In the genomic region with DNA sequence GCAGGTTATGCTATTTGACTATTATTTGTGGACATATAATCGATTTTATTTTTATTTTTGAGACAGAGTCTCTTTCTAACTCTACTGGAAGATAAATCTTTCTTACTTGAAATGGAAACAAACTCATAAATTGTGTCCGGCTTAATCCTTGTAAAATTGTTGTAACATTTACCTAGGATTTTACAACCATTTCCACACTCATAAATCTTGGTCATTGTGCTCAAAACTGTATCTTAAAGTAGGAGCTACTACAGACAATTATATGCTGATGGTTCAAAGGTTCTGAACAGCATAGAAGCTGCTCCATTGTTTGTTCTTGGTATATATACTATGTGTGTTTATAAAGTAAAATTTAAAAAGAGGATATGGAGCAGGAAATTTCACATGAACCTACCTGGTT, we compare ENCODE assay signal across 21 cellular contexts.
"Had no signal": no experiment of that assay in that cellular context is flagged by ENCODE, and none has a peak within 500 bp of the region (broad histone marks: within the 10 kb centered on the region; RNA-seq: fewer than 3 reads in every experiment).

No MANE protein-coding gene starts in this region.

- H3K27ac ChIP-seq: brain microvascular endothelial cell, SJSA1 had no signal

- ATAC-seq: activated T-cell treated with anti-CD3 and anti-CD28 coated beads, Interleukin-2, amount 50 U/mL, for 4 hours; SK-N-SH treated with all-trans-retinoic acid at 6 μM for 48 hours; WTC11 had no signal

- H3K27me3 ChIP-seq: brain microvascular endothelial cell, SJSA1 had no signal

- DNase-seq: activated CD4-positive, alpha-beta memory T cell treated with anti-CD3 and anti-CD28 coated beads for 36 hours; activated CD4-positive, alpha-beta T cell treated with anti-CD3 and anti-CD28 coated beads, Interleukin-2, amount 10 ng/mL, durations not matched to agents 7 days and 5 days; activated effector memory CD4-positive, alpha-beta T cell treated with anti-CD3 and anti-CD28 coated beads, Interleukin-2, amount 50 U/mL, for 16 hours; activated naive CD4-positive, alpha-beta T cell treated with Interleukin-2 at 50 U/mL for 16 hours; activated T-cell treated with anti-CD3 and anti-CD28 coated beads, Interleukin-2, amount 50 U/mL, for 4 hours; amygdala; brain microvascular endothelial cell; cerebellar nuclear complex; Karpas-422; NCI-H1048; NCI-H146; NCI-H187 treated with DMSO at 0.1 percent for 48 hours; NCI-H2081 treated with DMSO at 0.1 percent for 48 hours; NCI-H446; NCI-H524; SHP77 had no signal

- H3K36me3 Mint-ChIP-seq: activated naive CD8-positive, alpha-beta T cell had no signal

- H3K9me3 Mint-ChIP-seq: activated CD4-positive, alpha-beta memory T cell treated with anti-CD3 and anti-CD28 coated beads for 36 hours; activated CD4-positive, alpha-beta T cell treated with anti-CD3 and anti-CD28 coated beads, Interleukin-2, amount 10 ng/mL, durations not matched to agents 7 days and 5 days; activated T-cell treated with anti-CD3 and anti-CD28 coated beads, Interleukin-2, amount 50 U/mL, for 4 hours; T-helper 1 cell treated with Interleukin-12 subunit alpha and Interleukin-12 subunit beta and Interleukin-4 antibody, amounts not matched to agents 30 μg/mL and 1 μg/mL, for 36 hours had no signal

- H3K9me3 ChIP-seq: SJSA1 had no signal

- H3K4me3 Mint-ChIP-seq: activated CD4-positive, alpha-beta memory T cell treated with anti-CD3 and anti-CD28 coated beads for 36 hours; activated CD4-positive, alpha-beta T cell treated with anti-CD3 and anti-CD28 coated beads, Interleukin-2, amount 10 ng/mL, durations not matched to agents 7 days and 5 days; activated naive CD8-positive, alpha-beta T cell; activated T-cell treated with anti-CD3 and anti-CD28 coated beads, Interleukin-2, amount 50 U/mL, for 4 hours; T-helper 1 cell treated with Interleukin-12 subunit alpha and Interleukin-12 subunit beta and Interleukin-4 antibody, amounts not matched to agents 30 μg/mL and 1 μg/mL, for 36 hours; WTC11 had no signal

- H3K4me3 ChIP-seq: SJSA1 had no signal

- H3K27ac Mint-ChIP-seq: activated CD4-positive, alpha-beta memory T cell treated with anti-CD3 and anti-CD28 coated beads for 36 hours; activated CD4-positive, alpha-beta T cell treated with anti-CD3 and anti-CD28 coated beads, Interleukin-2, amount 10 ng/mL, durations not matched to agents 7 days and 5 days; activated naive CD8-positive, alpha-beta T cell; T-helper 1 cell treated with Interleukin-12 subunit alpha and Interleukin-12 subunit beta and Interleukin-4 antibody, amounts not matched to agents 30 μg/mL and 1 μg/mL, for 36 hours; WTC11 had no signal

- H3K36me3 ChIP-seq: brain microvascular endothelial cell had no signal

- H3K27me3 Mint-ChIP-seq: activated CD4-positive, alpha-beta memory T cell treated with anti-CD3 and anti-CD28 coated beads for 36 hours; activated CD4-positive, alpha-beta T cell treated with anti-CD3 and anti-CD28 coated beads, Interleukin-2, amount 10 ng/mL, durations not matched to agents 7 days and 5 days; activated naive CD8-positive, alpha-beta T cell had no signal
